In the genomic region with DNA sequence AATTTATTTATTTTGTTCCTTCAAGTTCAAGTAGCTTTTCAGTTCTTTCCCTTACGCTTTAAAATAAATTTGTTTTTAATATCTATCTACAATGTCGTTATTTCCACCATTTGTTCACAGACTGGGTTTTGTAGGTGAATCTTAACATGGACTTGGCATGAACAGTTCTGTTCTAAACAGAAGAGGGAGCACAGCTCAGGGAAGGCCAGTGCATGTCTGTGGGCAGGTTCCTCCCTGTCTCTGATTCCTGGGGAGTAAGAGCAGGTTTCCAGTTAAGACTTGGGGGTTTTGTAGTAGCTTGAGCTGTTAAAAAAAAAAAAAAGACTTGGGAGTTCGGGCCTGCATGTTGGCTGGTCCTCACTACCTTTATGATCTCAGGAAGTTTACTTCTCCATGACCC, we compare ENCODE assay signal across 18 cellular contexts. TPM values are rescaled to one million over a fixed set of nuclear protein-coding genes. Genes with fewer than 3 reads are reported as not detected.
DNase-seq lines count a peak whose midpoint lies in the region; ATAC-seq, FAIRE-seq and TF ChIP-seq lines count a peak whose summit lies in the region.
"Had no signal": no experiment of that assay in that cellular context is flagged by ENCODE, and none has a peak within 500 bp of the region (broad histone marks: within the 10 kb centered on the region; RNA-seq: fewer than 3 reads in every experiment).

No MANE protein-coding gene starts in this region.

- no peak for FAIRE-seq in A549 (lab: Jason Lieb, UNC)

- peak; percentile 86 to 91 for ATAC-seq in A549
- ATAC-seq in T-helper 17 cell, result no peak
- ATAC-seq: Panc1, upper lobe of right lung had no signal

- H3K27me3 Mint-ChIP-seq in T-helper 17 cell, result no peaks in the 10 kb centered on the region
- no peaks in the 10 kb centered on the region for H3K27me3 Mint-ChIP-seq in activated T-helper 1 cell treated with anti-CD3 and anti-CD28 coated beads, Interleukin-12 subunit alpha, Interleukin-12 subunit beta, Interleukin-2, Interleukin-4 antibody, amounts not matched to agents 30 ng/mL and 10 ng/mL and 1 ng/mL, durations not matched to agents 14 hours and 24 hours and 36 hours (ENCODE audit: insufficient read depth)
- H3K27me3 Mint-ChIP-seq: activated CD4-positive, alpha-beta memory T cell treated with anti-CD3 and anti-CD28 coated beads, Interleukin-2, amount 10 ng/mL, durations not matched to agents 7 days and 5 days had no signal

- H3K4me3 ChIP-seq in A549, result no peak overlapping the region
- no peak overlapping the region for H3K4me3 ChIP-seq in H7 (ENCODE audit: insufficient read depth, low read depth, low read length)
- H3K4me3 ChIP-seq: BLaER1, esophagus muscularis mucosa, MG63, prostate gland, upper lobe of right lung had no signal

- TF ChIP-seq CTCF in A549 (IDR thresholded peaks at IDR 0.05), result 0 out of 3 replicates have a peak, but pooled peaks have one; percentile 24

- peaks cover 5% of the 10 kb centered on the region for H3K36me3 ChIP-seq in H7 (replicated peaks; ENCODE audit: control insufficient read depth, insufficient read depth, low read length)

- H3K36me3 Mint-ChIP-seq in T-helper 17 cell (ENCODE audit: low read depth), result no peaks in the 10 kb centered on the region
- H3K36me3 Mint-ChIP-seq in activated T-helper 1 cell treated with anti-CD3 and anti-CD28 coated beads, Interleukin-12 subunit alpha, Interleukin-12 subunit beta, Interleukin-2, Interleukin-4 antibody, amounts not matched to agents 30 ng/mL and 10 ng/mL and 1 ng/mL, durations not matched to agents 14 hours and 24 hours and 36 hours (ENCODE audit: low read depth), result peaks cover 10% of the 10 kb centered on the region

- peak overlapping the region; percentile 69 for H3K4me2 ChIP-seq in A549
- H3K4me2 ChIP-seq: BLaER1 had no signal

- H3K9me3 ChIP-seq in A549 (no peaks in the 10 kb centered on the region), T-helper 17 cell (ENCODE audit: control insufficient read depth, low read length, poor library complexity, severe bottlenecking) (no peaks in the 10 kb centered on the region)
- H3K9me3 ChIP-seq: BLaER1, esophagus muscularis mucosa, MG63, prostate gland, upper lobe of right lung had no signal

- DNase-seq in A549 (ENCODE audit: low read depth in 1 of 2, low spot score in 1 of 2) (peak; percentile 26 to 42), H7 (peak; percentile 42), globus pallidus (ENCODE audit: low spot score) (peak; percentile 20), epidermal melanocyte (ENCODE audit: insufficient read length, low spot score) (no peak), T-helper 17 cell (no peak)
- no peak for DNase-seq in activated T-helper 1 cell treated with anti-CD3 and anti-CD28 coated beads, Interleukin-12 subunit alpha, Interleukin-12 subunit beta, Interleukin-2, Interleukin-4 antibody, amounts not matched to agents 30 ng/mL and 10 ng/mL and 1 ng/mL, durations not matched to agents 14 hours and 24 hours and 36 hours (ENCODE audit: low spot score)
- no peak for DNase-seq in stimulated activated CD4-positive, alpha-beta T cell treated with anti-CD3 and anti-CD28 coated beads, Interleukin-15, amount 100 ng/mL, for 24 hours
- DNase-seq: activated CD4-positive, alpha-beta memory T cell treated with anti-CD3 and anti-CD28 coated beads, Interleukin-2, amount 10 ng/mL, durations not matched to agents 7 days and 5 days; activated effector memory CD4-positive, alpha-beta T cell treated with anti-CD3 and anti-CD28 coated beads, Interleukin-2, amount 50 U/mL, for 16 hours; central memory CD4-positive, alpha-beta T cell; MG63; NCI-H446; upper lobe of right lung had no signal

- intact Hi-C loops in activated T-helper 1 cell treated with anti-CD3 and anti-CD28 coated beads, Interleukin-12 subunit alpha, Interleukin-12 subunit beta, Interleukin-2, Interleukin-4 antibody, amounts not matched to agents 30 ng/mL and 10 ng/mL and 1 ng/mL, durations not matched to agents 14 hours and 24 hours and 36 hours (cut with micrococcal nuclease), result no loop called here

- H3K27ac ChIP-seq in A549 (peak overlapping the region; percentile 42 to 77), angular gyrus (ENCODE audit: low read depth, low read length) (peak overlapping the region; percentile 70)
- H3K27ac ChIP-seq: BLaER1, esophagus muscularis mucosa, prostate gland, upper lobe of right lung had no signal

- H3K4me1 ChIP-seq in A549, result peaks cover 25% of the 10 kb centered on the region
- H3K4me1 ChIP-seq: prostate gland, upper lobe of right lung had no signal

- TF ChIP-seq EP300 in A549 (IDR thresholded peaks at IDR 0.05), result no peak

- CTCF ChIA-PET in A549 (lab: Yijun Ruan, JAX), result interaction anchor here (0.6 to 3.0 kb wide), 8 partner anchors 9 to 234 kb away, joined by 3 to 24 read pairs (median 4); no protein-coding TSS in a partner anchor

- H3K9me3 Mint-ChIP-seq in activated T-helper 1 cell treated with anti-CD3 and anti-CD28 coated beads, Interleukin-12 subunit alpha, Interleukin-12 subunit beta, Interleukin-2, Interleukin-4 antibody, amounts not matched to agents 30 ng/mL and 10 ng/mL and 1 ng/mL, durations not matched to agents 14 hours and 24 hours and 36 hours, result no peaks in the 10 kb centered on the region
- H3K9me3 Mint-ChIP-seq: activated CD4-positive, alpha-beta memory T cell treated with anti-CD3 and anti-CD28 coated beads, Interleukin-2, amount 10 ng/mL, durations not matched to agents 7 days and 5 days had no signal

- no peaks in the 10 kb centered on the region for H3K4me1 Mint-ChIP-seq in T-helper 17 cell
- H3K4me1 Mint-ChIP-seq in activated T-helper 1 cell treated with anti-CD3 and anti-CD28 coated beads, Interleukin-12 subunit alpha, Interleukin-12 subunit beta, Interleukin-2, Interleukin-4 antibody, amounts not matched to agents 30 ng/mL and 10 ng/mL and 1 ng/mL, durations not matched to agents 14 hours and 24 hours and 36 hours (ENCODE audit: low read depth), result no peaks in the 10 kb centered on the region

- no peak overlapping the region for H3K4me3 Mint-ChIP-seq in T-helper 17 cell
- no peak overlapping the region for H3K4me3 Mint-ChIP-seq in activated T-helper 1 cell treated with anti-CD3 and anti-CD28 coated beads, Interleukin-12 subunit alpha, Interleukin-12 subunit beta, Interleukin-2, Interleukin-4 antibody, amounts not matched to agents 30 ng/mL and 10 ng/mL and 1 ng/mL, durations not matched to agents 14 hours and 24 hours and 36 hours
- H3K4me3 Mint-ChIP-seq: activated CD4-positive, alpha-beta memory T cell treated with anti-CD3 and anti-CD28 coated beads, Interleukin-2, amount 10 ng/mL, durations not matched to agents 7 days and 5 days had no signal

- no peak for TF ChIP-seq RAD21 in A549 (conservative IDR thresholded peaks at IDR 0.05 in 1 of 2, IDR thresholded peaks at IDR 0.05 in 1 of 2)

- TF ChIP-seq POLR2A in A549 (IDR thresholded peaks at IDR 0.05; ENCODE audit: low read length), result no peak

- no peak overlapping the region for H3K27ac Mint-ChIP-seq in T-helper 17 cell
- H3K27ac Mint-ChIP-seq in activated T-helper 1 cell treated with anti-CD3 and anti-CD28 coated beads, Interleukin-12 subunit alpha, Interleukin-12 subunit beta, Interleukin-2, Interleukin-4 antibody, amounts not matched to agents 30 ng/mL and 10 ng/mL and 1 ng/mL, durations not matched to agents 14 hours and 24 hours and 36 hours, result no peak overlapping the region
- H3K27ac Mint-ChIP-seq: activated CD4-positive, alpha-beta memory T cell treated with anti-CD3 and anti-CD28 coated beads, Interleukin-2, amount 10 ng/mL, durations not matched to agents 7 days and 5 days had no signal

- no peaks in the 10 kb centered on the region for H3K27me3 ChIP-seq in H7 (ENCODE audit: control insufficient read depth, insufficient read depth, low read length)
- H3K27me3 ChIP-seq: BLaER1, esophagus muscularis mucosa, MG63, upper lobe of right lung had no signal

- WGBS in A549 (ENCODE audit: missing lambda C conversion rate), result 50% methylated on average over 3 of the region's 3 CpGs

- POLR2A ChIA-PET in A549 (lab: Yijun Ruan, JAX), result interaction anchor here (0.6 to 1.0 kb wide), 3 partner anchors 10 to 87 kb away, joined by 3 to 12 read pairs (median 4); no protein-coding TSS in a partner anchor

TF ChIP-seq in A549, 52 proteins besides CTCF, POLR2A, EP300 and RAD21 (continues in another document):
- TF ChIP-seq FOSL2 (IDR thresholded peaks at IDR 0.05), result no peak
- TF ChIP-seq FOSL2 (CRISPR knock-in tag; IDR thresholded peaks at IDR 0.05), result no peak

RNA-seq across cellular contexts. Expression of a gene that starts 11.1 kb away (rescaled TPM):
- polyA plus RNA-seq in A549 (2011; rRNA removed) (29.7 and 39.0 TPM in 2 replicates), A549 (2017; fragmentation: RNase III; extraction: RNeasy Plus Mini Kit Qiagen cat#74134 plus additional on column Dnase treatment) (29.8 to 33.1 TPM (median 31.3 TPM) in 3 replicates)
- 9.2 and 11.8 TPM in 2 replicates for polyA plus RNA-seq in A549 (2012; cell fraction: cytosol; rRNA removed)
- polyA plus RNA-seq in A549 (2012; cell fraction: nucleus; rRNA removed), result 12.8 and 20.8 TPM in 2 replicates
- 34.0 and 42.1 TPM in 2 replicates for polyA minus RNA-seq in A549 (2011; rRNA and poly(A)+ RNA removed)
- total RNA-seq in H7 (2014; rRNA removed; shearing (Covaris generic)), result 49.6 and 52.6 TPM in 2 replicates
- total RNA-seq in T-helper 17 cell, result 10 to 100 TPM; 18.8 to 20.6 TPM
- 45.2 and 49.0 TPM in 2 replicates for total RNA-seq in activated T-helper 1 cell treated with anti-CD3 and anti-CD28 coated beads, Interleukin-12 subunit alpha, Interleukin-12 subunit beta, Interleukin-2, Interleukin-4 antibody, amounts not matched to agents 30 ng/mL and 10 ng/mL and 1 ng/mL, durations not matched to agents 14 hours and 24 hours and 36 hours

RNA-seq across cellular contexts. Expression of a gene that starts 49.2 kb away (rescaled TPM):
- polyA plus RNA-seq in A549 (2011; rRNA removed), result 41.2 and 50.7 TPM in 2 replicates
- 11.4 and 12.9 TPM in 2 replicates for polyA plus RNA-seq in A549 (2012; cell fraction: cytosol; rRNA removed)
- 24.6 and 35.2 TPM in 2 replicates for polyA plus RNA-seq in A549 (2012; cell fraction: nucleus; rRNA removed)
- polyA plus RNA-seq in A549 (2017; fragmentation: RNase III; extraction: RNeasy Plus Mini Kit Qiagen cat#74134 plus additional on column Dnase treatment), result 18.9 to 20.6 TPM (median 19.0 TPM) in 3 replicates
- polyA minus RNA-seq in A549 (2011; rRNA and poly(A)+ RNA removed), result 83.6 and 118 TPM in 2 replicates
- 35.1 and 35.5 TPM in 2 replicates for total RNA-seq in H7 (2014; rRNA removed; shearing (Covaris generic))
- 10 to 100 TPM; 15.2 to 23.5 TPM for total RNA-seq in T-helper 17 cell
- 75.6 and 78.4 TPM in 2 replicates for total RNA-seq in activated T-helper 1 cell treated with anti-CD3 and anti-CD28 coated beads, Interleukin-12 subunit alpha, Interleukin-12 subunit beta, Interleukin-2, Interleukin-4 antibody, amounts not matched to agents 30 ng/mL and 10 ng/mL and 1 ng/mL, durations not matched to agents 14 hours and 24 hours and 36 hours

RNA-seq across cellular contexts. Expression of a gene that starts 59.6 kb away (rescaled TPM):
- polyA plus RNA-seq in A549 (2011; rRNA removed) (5.0 and 7.6 TPM in 2 replicates), A549 (2017; fragmentation: RNase III; extraction: RNeasy Plus Mini Kit Qiagen cat#74134 plus additional on column Dnase treatment) (2.4 to 3.5 TPM (median 2.7 TPM) in 3 replicates)
- polyA plus RNA-seq in A549 (2012; cell fraction: cytosol; rRNA removed), result 1.0 and 1.1 TPM in 2 replicates
- 1.4 and 2.1 TPM in 2 replicates for polyA plus RNA-seq in A549 (2012; cell fraction: nucleus; rRNA removed)
- 3.8 and 4.9 TPM in 2 replicates for polyA minus RNA-seq in A549 (2011; rRNA and poly(A)+ RNA removed)
- 4.6 and 11.8 TPM in 2 replicates for total RNA-seq in H7 (2014; rRNA removed; shearing (Covaris generic))
- total RNA-seq in T-helper 17 cell, result 10 to 100 TPM; 42.7 to 60.6 TPM
- total RNA-seq in activated T-helper 1 cell treated with anti-CD3 and anti-CD28 coated beads, Interleukin-12 subunit alpha, Interleukin-12 subunit beta, Interleukin-2, Interleukin-4 antibody, amounts not matched to agents 30 ng/mL and 10 ng/mL and 1 ng/mL, durations not matched to agents 14 hours and 24 hours and 36 hours, result 15.8 and 16.5 TPM in 2 replicates

Comparison
In these comparisons a context has a peak if more than half of its experiments do, and no peak if none do; other contexts are left out.
1. DNase-seq: peak in A549 (2 of 2), H7 (single experiment) and globus pallidus (single experiment); none in epidermal melanocyte (single experiment), T-helper 17 cell (0 of 3), activated T-helper 1 cell treated with anti-CD3 and anti-CD28 coated beads, Interleukin-12 subunit alpha, Interleukin-12 subunit beta, Interleukin-2, Interleukin-4 antibody, amounts not matched to agents 30 ng/mL and 10 ng/mL and 1 ng/mL, durations not matched to agents 14 hours and 24 hours and 36 hours (single experiment) and stimulated activated CD4-positive, alpha-beta T cell treated with anti-CD3 and anti-CD28 coated beads, Interleukin-15, amount 100 ng/mL, for 24 hours (single experiment).